In genomic region chr11:87463486-87464102, GRCh38 we compare ENCODE assay signal across 9 cellular contexts.
DNase-seq lines count a peak whose midpoint lies in the region; ATAC-seq, FAIRE-seq and TF ChIP-seq lines count a peak whose summit lies in the region.
"Had no signal": no experiment of that assay in that cellular context is flagged by ENCODE, and none has a peak within 500 bp of the region (broad histone marks: within the 10 kb centered on the region; RNA-seq: fewer than 3 reads in every experiment).

No MANE protein-coding gene starts in this region.

- no peaks in the 10 kb centered on the region for H3F3A ChIP-seq in SK-N-SH (replicated peaks; ENCODE audit: insufficient read depth)

- CTCF ChIA-PET in SK-N-SH (lab: Yijun Ruan, JAX), result interaction anchor here (0.8 to 0.9 kb wide), 2 partner anchors 9 to 18 kb away, joined by 3 read pairs; no protein-coding TSS in a partner anchor

- no peak overlapping the region for H3K4me3 ChIP-seq in SK-N-SH (ENCODE audit: low read depth in 2 of 2, low read length in 1 of 2)

- DNase-seq in HTR-8/SVneo (ENCODE audit: insufficient read length, low spot score) (peak; percentile 15), SK-N-SH (peak; percentile 5), myocyte (ENCODE audit: low read depth) (peak; percentile 8), Right ventricle myocardium superior (no peak), NOMO-1 treated with dmso at 0.1 percent for 144 hours (lab: John Stamatoyannopoulos, UW; ENCODE audit: unreplicated experiment) (no peak)
- DNase-seq: activated naive CD8-positive, alpha-beta T cell treated with anti-CD3 and anti-CD28 coated beads, Interleukin-2, amount 10 ng/mL, durations not matched to agents 7 days and 5 days had no signal

- H3K9me3 ChIP-seq in SK-N-SH, result no peaks in the 10 kb centered on the region

- WGBS in SK-N-SH (ENCODE audit: low lambda C conversion rate), result 21% methylated on average over 4 of the region's 4 CpGs

- peak; percentile 57 for TF ChIP-seq RAD21 in SK-N-SH (IDR thresholded peaks at IDR 0.05; ENCODE audit: low read length)

- peaks cover 7% of the 10 kb centered on the region; the same call in 1 of the 2 replicates for H3K27me3 ChIP-seq in SK-N-SH (ENCODE audit: insufficient read depth)

- FAIRE-seq in HTR-8/SVneo (lab: Jason Lieb, UNC), result peak; percentile 49

- intact Hi-C loops in Right ventricle myocardium superior (cut with DNase I), result no loop called here

- H3K36me3 ChIP-seq in SK-N-SH (replicated peaks in 1 of 2; ENCODE audit: control insufficient read depth in 1 of 2, insufficient read depth in 2 of 2, low read length in 1 of 2), result no peaks in the 10 kb centered on the region

- no peaks in the 10 kb centered on the region for H3K4me1 ChIP-seq in SK-N-SH (ENCODE audit: control insufficient read depth in 1 of 2, insufficient read depth in 2 of 2, low read depth in 1 of 2, low read length in 1 of 2)

- H3K27ac ChIP-seq in 22Rv1, result no peak overlapping the region
- H3K27ac ChIP-seq in SK-N-SH (ENCODE audit: low read depth in 2 of 2, low read length in 1 of 2), result no peak overlapping the region

- H3K79me2 ChIP-seq in SK-N-SH (ENCODE audit: insufficient read depth), result no peaks in the 10 kb centered on the region

- no peak for TF ChIP-seq EP300 in SK-N-SH (IDR thresholded peaks at IDR 0.05; ENCODE audit: borderline replicate concordance in 1 of 2, low read depth in 1 of 2, low read length in 1 of 2)

- no peak overlapping the region for H2AFZ ChIP-seq in SK-N-SH (ENCODE audit: low read depth)

- POLR2A ChIA-PET in SK-N-SH (lab: Yijun Ruan, JAX), result no interaction called here

- TF ChIP-seq CTCF in 22Rv1 (IDR thresholded peaks at IDR 0.05) (peak; percentile 62), SK-N-SH (IDR thresholded peaks at IDR 0.05) (peak; percentile 46)

- no peaks in the 10 kb centered on the region for H4K20me1 ChIP-seq in SK-N-SH (ENCODE audit: insufficient read depth)

- ATAC-seq in GM18502 (IDR thresholded peaks at IDR 0.05; ENCODE audit: poor library complexity, unreplicated experiment), result peak; percentile 79
- ATAC-seq in Right ventricle myocardium superior (ENCODE audit: poor library complexity), result no peak
- ATAC-seq in HG03520 (IDR thresholded peaks at IDR 0.05; ENCODE audit: unreplicated experiment), result no peak

- H3K9me2 ChIP-seq in SK-N-SH, result no peaks in the 10 kb centered on the region

- H3K9ac ChIP-seq in SK-N-SH, result no peak overlapping the region

- no peak overlapping the region for H3K4me2 ChIP-seq in SK-N-SH

TF ChIP-seq in SK-N-SH, 30 proteins besides CTCF, POLR2A, EP300 and RAD21:
- no peak for TF ChIP-seq FOSL2 (IDR thresholded peaks at IDR 0.05; ENCODE audit: borderline replicate concordance, low read depth)
- no peak for TF ChIP-seq USF2 (IDR thresholded peaks at IDR 0.05; ENCODE audit: borderline replicate concordance, low read depth, low read length)
- no peak for TF ChIP-seq ELF1 (IDR thresholded peaks at IDR 0.05)
- TF ChIP-seq, protein P1, sequence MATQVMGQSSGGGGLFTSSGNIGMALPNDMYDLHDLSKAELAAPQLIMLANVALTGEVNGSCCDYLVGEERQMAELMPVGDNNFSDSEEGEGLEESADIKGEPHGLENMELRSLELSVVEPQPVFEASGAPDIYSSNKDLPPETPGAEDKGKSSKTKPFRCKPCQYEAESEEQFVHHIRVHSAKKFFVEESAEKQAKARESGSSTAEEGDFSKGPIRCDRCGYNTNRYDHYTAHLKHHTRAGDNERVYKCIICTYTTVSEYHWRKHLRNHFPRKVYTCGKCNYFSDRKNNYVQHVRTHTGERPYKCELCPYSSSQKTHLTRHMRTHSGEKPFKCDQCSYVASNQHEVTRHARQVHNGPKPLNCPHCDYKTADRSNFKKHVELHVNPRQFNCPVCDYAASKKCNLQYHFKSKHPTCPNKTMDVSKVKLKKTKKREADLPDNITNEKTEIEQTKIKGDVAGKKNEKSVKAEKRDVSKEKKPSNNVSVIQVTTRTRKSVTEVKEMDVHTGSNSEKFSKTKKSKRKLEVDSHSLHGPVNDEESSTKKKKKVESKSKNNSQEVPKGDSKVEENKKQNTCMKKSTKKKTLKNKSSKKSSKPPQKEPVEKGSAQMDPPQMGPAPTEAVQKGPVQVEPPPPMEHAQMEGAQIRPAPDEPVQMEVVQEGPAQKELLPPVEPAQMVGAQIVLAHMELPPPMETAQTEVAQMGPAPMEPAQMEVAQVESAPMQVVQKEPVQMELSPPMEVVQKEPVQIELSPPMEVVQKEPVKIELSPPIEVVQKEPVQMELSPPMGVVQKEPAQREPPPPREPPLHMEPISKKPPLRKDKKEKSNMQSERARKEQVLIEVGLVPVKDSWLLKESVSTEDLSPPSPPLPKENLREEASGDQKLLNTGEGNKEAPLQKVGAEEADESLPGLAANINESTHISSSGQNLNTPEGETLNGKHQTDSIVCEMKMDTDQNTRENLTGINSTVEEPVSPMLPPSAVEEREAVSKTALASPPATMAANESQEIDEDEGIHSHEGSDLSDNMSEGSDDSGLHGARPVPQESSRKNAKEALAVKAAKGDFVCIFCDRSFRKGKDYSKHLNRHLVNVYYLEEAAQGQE (IDR thresholded peaks at IDR 0.05; ENCODE audit: low read depth, low read length), result no peak
- TF ChIP-seq TEAD4 (IDR thresholded peaks at IDR 0.05; ENCODE audit: borderline replicate concordance, insufficient read depth), result no peak
- TF ChIP-seq NFIC (IDR thresholded peaks at IDR 0.05; ENCODE audit: borderline replicate concordance), result no peak
- TF ChIP-seq TAF1 (IDR thresholded peaks at IDR 0.05; ENCODE audit: borderline replicate concordance, low read depth, low read length), result no peak
- no peak for TF ChIP-seq EZH2phosphoT487 (IDR thresholded peaks at IDR 0.05; ENCODE audit: borderline replicate concordance, low read depth)
- TF ChIP-seq SIN3A (IDR thresholded peaks at IDR 0.05; ENCODE audit: borderline replicate concordance, low read depth, low read length), result no peak
- TF ChIP-seq MEF2A (IDR thresholded peaks at IDR 0.05; ENCODE audit: borderline replicate concordance, low read depth), result no peak
- TF ChIP-seq MXI1 (IDR thresholded peaks at IDR 0.05; ENCODE audit: low read depth, low read length), result no peak
- TF ChIP-seq, protein P2, sequence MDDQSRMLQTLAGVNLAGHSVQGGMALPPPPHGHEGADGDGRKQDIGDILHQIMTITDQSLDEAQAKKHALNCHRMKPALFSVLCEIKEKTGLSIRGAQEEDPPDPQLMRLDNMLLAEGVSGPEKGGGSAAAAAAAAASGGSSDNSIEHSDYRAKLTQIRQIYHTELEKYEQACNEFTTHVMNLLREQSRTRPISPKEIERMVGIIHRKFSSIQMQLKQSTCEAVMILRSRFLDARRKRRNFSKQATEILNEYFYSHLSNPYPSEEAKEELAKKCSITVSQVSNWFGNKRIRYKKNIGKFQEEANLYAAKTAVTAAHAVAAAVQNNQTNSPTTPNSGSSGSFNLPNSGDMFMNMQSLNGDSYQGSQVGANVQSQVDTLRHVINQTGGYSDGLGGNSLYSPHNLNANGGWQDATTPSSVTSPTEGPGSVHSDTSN (IDR thresholded peaks at IDR 0.05), result no peak
- no peak for TF ChIP-seq ZBTB33 (IDR thresholded peaks at IDR 0.05; ENCODE audit: borderline replicate concordance, low read depth)
- TF ChIP-seq RXRA (IDR thresholded peaks at IDR 0.05; ENCODE audit: borderline replicate concordance, low read depth), result no peak
- no peak for TF ChIP-seq YY1 (IDR thresholded peaks at IDR 0.05; ENCODE audit: low read depth)
- TF ChIP-seq NRF1 (IDR thresholded peaks at IDR 0.05; ENCODE audit: low read depth, low read length), result no peak
- no peak for TF ChIP-seq POLR2AphosphoS5 (IDR thresholded peaks at IDR 0.05; ENCODE audit: low read depth, low read length)
- no peak for TF ChIP-seq RCOR1 (IDR thresholded peaks at IDR 0.05; ENCODE audit: low read length)
- no peak for TF ChIP-seq CHD2 (IDR thresholded peaks at IDR 0.05; ENCODE audit: low read length, partially characterized antibody)

Comparison
In these comparisons a context has a peak if more than half of its experiments do, and no peak if none do; other contexts are left out.
1. DNase-seq: peak in HTR-8/SVneo (single experiment), SK-N-SH (single experiment) and myocyte (single experiment); none in Right ventricle myocardium superior (single experiment) and NOMO-1 treated with dmso at 0.1 percent for 144 hours (single experiment).